ENCODE assay signal across 1 cellular context in the genomic region with DNA sequence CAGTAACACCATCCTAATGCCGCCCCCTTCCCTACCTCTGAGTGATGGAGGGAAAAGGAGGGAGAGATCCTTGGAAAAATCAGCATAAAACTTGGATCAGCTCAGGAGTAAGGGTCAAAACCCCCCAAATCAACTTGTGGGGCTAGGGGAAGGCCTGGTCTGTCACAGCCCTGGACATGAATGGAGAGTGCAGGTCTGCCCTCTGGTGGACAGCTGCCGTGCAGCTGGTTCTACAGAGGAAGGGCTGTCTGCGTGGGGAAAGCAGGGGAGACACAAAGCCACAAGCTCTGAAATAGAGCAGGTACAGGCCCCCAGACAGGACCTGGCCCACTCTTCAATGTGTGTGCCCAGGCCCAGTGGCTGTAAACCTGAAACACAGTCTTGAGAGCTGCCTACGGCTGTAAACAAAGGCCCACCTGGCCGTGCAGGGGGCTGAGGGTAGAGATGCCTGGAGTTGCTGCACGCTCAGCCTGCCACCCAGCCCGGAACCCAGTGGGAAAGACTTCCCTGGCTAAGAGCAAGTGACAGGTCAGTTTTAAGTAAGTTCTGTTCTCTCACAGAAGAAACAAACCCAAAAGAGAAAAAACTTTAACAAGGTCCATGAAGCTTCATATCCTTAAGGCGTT.
TF ChIP-seq lines count a peak whose summit lies in the region.

No MANE protein-coding gene starts in this region.

TF ChIP-seq in HepG2, 621 proteins besides CTCF, POLR2A, EP300 and RAD21 (continued from another document and continues in another):
- TF ChIP-seq MXI1 (IDR thresholded peaks at IDR 0.05; ENCODE audit: borderline replicate concordance, low read depth, low read length) (no peak), KDM2A (CRISPR knock-in tag; IDR thresholded peaks at IDR 0.05; ENCODE audit: borderline replicate concordance, low read depth) (0 out of 2 replicates have a peak, but pooled peaks have one; percentile 20), SIX1 (CRISPR knock-in tag; IDR thresholded peaks at IDR 0.05; ENCODE audit: borderline replicate concordance) (no peak), ZMYM2 (CRISPR knock-in tag; IDR thresholded peaks at IDR 0.05) (no peak), ATM (IDR thresholded peaks at IDR 0.05; ENCODE audit: borderline replicate concordance) (no peak), ZSCAN25 (CRISPR knock-in tag; IDR thresholded peaks at IDR 0.05) (no peak), KDM4B (CRISPR knock-in tag; IDR thresholded peaks at IDR 0.05) (no peak), SRF (IDR thresholded peaks at IDR 0.05; ENCODE audit: low read depth, low read length) (no peak), ZNF569 (CRISPR knock-in tag; IDR thresholded peaks at IDR 0.05; ENCODE audit: borderline replicate concordance) (no peak), ZNF331 (CRISPR knock-in tag; IDR thresholded peaks at IDR 0.05) (0 out of 2 replicates have a peak, but pooled peaks have one; percentile 31), ZNF432 (CRISPR knock-in tag; IDR thresholded peaks at IDR 0.05; ENCODE audit: borderline replicate concordance) (no peak), NCOA1 (CRISPR knock-in tag; IDR thresholded peaks at IDR 0.05) (no peak), ZNF709 (CRISPR knock-in tag; IDR thresholded peaks at IDR 0.05) (0 out of 2 replicates have a peak, but pooled peaks have one; percentile 38), XRCC5 (optimal IDR thresholded peaks at IDR 0.05; ENCODE audit: low read length) (peak; percentile 86), DR1 (CRISPR knock-in tag; IDR thresholded peaks at IDR 0.05) (no peak), HDAC1 (CRISPR knock-in tag; IDR thresholded peaks at IDR 0.05) (no peak), ZNF205 (CRISPR knock-in tag; IDR thresholded peaks at IDR 0.05) (no peak), ZNF75D (CRISPR knock-in tag; IDR thresholded peaks at IDR 0.05; ENCODE audit: borderline replicate concordance) (no peak), ZBTB1 (CRISPR knock-in tag; IDR thresholded peaks at IDR 0.05; ENCODE audit: borderline replicate concordance) (no peak), ZFP41 (CRISPR knock-in tag; IDR thresholded peaks at IDR 0.05; ENCODE audit: borderline replicate concordance) (no peak), ZNF3 (CRISPR knock-in tag; IDR thresholded peaks at IDR 0.05) (no peak), NCOA5 (CRISPR knock-in tag; IDR thresholded peaks at IDR 0.05) (no peak), KMT2B (CRISPR knock-in tag; IDR thresholded peaks at IDR 0.05) (no peak), ZNF589 (CRISPR knock-in tag; conservative IDR thresholded peaks at IDR 0.05) (no peak), ZNF232 (CRISPR knock-in tag; IDR thresholded peaks at IDR 0.05; ENCODE audit: borderline replicate concordance) (no peak), AGO2 (optimal IDR thresholded peaks at IDR 0.05; ENCODE audit: low read depth, low read length) (peak; percentile 30), JUNB (CRISPR knock-in tag; IDR thresholded peaks at IDR 0.05; ENCODE audit: borderline replicate concordance) (no peak), ZFAT (CRISPR knock-in tag; conservative IDR thresholded peaks at IDR 0.05) (no peak), SMARCE1 (IDR thresholded peaks at IDR 0.05; ENCODE audit: borderline replicate concordance) (no peak), ZFP90 (CRISPR knock-in tag; IDR thresholded peaks at IDR 0.05; ENCODE audit: borderline replicate concordance) (0 out of 2 replicates have a peak, but pooled peaks have one; percentile 1), TARDBP (CRISPR knock-in tag; IDR thresholded peaks at IDR 0.05) (0 out of 2 replicates have a peak, but pooled peaks have one; percentile 5), ISX (CRISPR knock-in tag; conservative IDR thresholded peaks at IDR 0.05) (no peak), ZNF570 (CRISPR knock-in tag; IDR thresholded peaks at IDR 0.05; ENCODE audit: borderline replicate concordance) (no peak), MATR3 (CRISPR knock-in tag; IDR thresholded peaks at IDR 0.05) (no peak), NFKB2 (CRISPR knock-in tag; IDR thresholded peaks at IDR 0.05; ENCODE audit: borderline replicate concordance) (no peak), MAFG (CRISPR knock-in tag; IDR thresholded peaks at IDR 0.05) (no peak)
- TF ChIP-seq, protein P1, sequence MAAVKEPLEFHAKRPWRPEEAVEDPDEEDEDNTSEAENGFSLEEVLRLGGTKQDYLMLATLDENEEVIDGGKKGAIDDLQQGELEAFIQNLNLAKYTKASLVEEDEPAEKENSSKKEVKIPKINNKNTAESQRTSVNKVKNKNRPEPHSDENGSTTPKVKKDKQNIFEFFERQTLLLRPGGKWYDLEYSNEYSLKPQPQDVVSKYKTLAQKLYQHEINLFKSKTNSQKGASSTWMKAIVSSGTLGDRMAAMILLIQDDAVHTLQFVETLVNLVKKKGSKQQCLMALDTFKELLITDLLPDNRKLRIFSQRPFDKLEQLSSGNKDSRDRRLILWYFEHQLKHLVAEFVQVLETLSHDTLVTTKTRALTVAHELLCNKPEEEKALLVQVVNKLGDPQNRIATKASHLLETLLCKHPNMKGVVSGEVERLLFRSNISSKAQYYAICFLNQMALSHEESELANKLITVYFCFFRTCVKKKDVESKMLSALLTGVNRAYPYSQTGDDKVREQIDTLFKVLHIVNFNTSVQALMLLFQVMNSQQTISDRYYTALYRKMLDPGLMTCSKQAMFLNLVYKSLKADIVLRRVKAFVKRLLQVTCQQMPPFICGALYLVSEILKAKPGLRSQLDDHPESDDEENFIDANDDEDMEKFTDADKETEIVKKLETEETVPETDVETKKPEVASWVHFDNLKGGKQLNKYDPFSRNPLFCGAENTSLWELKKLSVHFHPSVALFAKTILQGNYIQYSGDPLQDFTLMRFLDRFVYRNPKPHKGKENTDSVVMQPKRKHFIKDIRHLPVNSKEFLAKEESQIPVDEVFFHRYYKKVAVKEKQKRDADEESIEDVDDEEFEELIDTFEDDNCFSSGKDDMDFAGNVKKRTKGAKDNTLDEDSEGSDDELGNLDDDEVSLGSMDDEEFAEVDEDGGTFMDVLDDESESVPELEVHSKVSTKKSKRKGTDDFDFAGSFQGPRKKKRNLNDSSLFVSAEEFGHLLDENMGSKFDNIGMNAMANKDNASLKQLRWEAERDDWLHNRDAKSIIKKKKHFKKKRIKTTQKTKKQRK (IDR thresholded peaks at IDR 0.05; ENCODE audit: low read length): no peak
- TF ChIP-seq, protein P2, sequence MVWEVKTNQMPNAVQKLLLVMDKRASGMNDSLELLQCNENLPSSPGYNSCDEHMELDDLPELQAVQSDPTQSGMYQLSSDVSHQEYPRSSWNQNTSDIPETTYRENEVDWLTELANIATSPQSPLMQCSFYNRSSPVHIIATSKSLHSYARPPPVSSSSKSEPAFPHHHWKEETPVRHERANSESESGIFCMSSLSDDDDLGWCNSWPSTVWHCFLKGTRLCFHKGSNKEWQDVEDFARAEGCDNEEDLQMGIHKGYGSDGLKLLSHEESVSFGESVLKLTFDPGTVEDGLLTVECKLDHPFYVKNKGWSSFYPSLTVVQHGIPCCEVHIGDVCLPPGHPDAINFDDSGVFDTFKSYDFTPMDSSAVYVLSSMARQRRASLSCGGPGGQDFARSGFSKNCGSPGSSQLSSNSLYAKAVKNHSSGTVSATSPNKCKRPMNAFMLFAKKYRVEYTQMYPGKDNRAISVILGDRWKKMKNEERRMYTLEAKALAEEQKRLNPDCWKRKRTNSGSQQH (CRISPR knock-in tag; IDR thresholded peaks at IDR 0.05; ENCODE audit: low read depth): no peak
- TF ChIP-seq, protein P3, sequence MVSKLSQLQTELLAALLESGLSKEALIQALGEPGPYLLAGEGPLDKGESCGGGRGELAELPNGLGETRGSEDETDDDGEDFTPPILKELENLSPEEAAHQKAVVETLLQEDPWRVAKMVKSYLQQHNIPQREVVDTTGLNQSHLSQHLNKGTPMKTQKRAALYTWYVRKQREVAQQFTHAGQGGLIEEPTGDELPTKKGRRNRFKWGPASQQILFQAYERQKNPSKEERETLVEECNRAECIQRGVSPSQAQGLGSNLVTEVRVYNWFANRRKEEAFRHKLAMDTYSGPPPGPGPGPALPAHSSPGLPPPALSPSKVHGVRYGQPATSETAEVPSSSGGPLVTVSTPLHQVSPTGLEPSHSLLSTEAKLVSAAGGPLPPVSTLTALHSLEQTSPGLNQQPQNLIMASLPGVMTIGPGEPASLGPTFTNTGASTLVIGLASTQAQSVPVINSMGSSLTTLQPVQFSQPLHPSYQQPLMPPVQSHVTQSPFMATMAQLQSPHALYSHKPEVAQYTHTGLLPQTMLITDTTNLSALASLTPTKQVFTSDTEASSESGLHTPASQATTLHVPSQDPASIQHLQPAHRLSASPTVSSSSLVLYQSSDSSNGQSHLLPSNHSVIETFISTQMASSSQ (IDR thresholded peaks at IDR 0.05; ENCODE audit: low read depth): no peak
- TF ChIP-seq, protein P3 (CRISPR knock-in tag; IDR thresholded peaks at IDR 0.05; ENCODE audit: borderline replicate concordance): no peak
- TF ChIP-seq, protein P4, sequence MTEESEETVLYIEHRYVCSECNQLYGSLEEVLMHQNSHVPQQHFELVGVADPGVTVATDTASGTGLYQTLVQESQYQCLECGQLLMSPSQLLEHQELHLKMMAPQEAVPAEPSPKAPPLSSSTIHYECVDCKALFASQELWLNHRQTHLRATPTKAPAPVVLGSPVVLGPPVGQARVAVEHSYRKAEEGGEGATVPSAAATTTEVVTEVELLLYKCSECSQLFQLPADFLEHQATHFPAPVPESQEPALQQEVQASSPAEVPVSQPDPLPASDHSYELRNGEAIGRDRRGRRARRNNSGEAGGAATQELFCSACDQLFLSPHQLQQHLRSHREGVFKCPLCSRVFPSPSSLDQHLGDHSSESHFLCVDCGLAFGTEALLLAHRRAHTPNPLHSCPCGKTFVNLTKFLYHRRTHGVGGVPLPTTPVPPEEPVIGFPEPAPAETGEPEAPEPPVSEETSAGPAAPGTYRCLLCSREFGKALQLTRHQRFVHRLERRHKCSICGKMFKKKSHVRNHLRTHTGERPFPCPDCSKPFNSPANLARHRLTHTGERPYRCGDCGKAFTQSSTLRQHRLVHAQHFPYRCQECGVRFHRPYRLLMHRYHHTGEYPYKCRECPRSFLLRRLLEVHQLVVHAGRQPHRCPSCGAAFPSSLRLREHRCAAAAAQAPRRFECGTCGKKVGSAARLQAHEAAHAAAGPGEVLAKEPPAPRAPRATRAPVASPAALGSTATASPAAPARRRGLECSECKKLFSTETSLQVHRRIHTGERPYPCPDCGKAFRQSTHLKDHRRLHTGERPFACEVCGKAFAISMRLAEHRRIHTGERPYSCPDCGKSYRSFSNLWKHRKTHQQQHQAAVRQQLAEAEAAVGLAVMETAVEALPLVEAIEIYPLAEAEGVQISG (CRISPR knock-in tag; IDR thresholded peaks at IDR 0.05): no peak
- TF ChIP-seq, protein P5, sequence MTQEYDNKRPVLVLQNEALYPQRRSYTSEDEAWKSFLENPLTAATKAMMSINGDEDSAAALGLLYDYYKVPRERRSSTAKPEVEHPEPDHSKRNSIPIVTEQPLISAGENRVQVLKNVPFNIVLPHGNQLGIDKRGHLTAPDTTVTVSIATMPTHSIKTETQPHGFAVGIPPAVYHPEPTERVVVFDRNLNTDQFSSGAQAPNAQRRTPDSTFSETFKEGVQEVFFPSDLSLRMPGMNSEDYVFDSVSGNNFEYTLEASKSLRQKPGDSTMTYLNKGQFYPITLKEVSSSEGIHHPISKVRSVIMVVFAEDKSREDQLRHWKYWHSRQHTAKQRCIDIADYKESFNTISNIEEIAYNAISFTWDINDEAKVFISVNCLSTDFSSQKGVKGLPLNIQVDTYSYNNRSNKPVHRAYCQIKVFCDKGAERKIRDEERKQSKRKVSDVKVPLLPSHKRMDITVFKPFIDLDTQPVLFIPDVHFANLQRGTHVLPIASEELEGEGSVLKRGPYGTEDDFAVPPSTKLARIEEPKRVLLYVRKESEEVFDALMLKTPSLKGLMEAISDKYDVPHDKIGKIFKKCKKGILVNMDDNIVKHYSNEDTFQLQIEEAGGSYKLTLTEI (CRISPR knock-in tag; conservative IDR thresholded peaks at IDR 0.05): no peak
- TF ChIP-seq, protein P6, sequence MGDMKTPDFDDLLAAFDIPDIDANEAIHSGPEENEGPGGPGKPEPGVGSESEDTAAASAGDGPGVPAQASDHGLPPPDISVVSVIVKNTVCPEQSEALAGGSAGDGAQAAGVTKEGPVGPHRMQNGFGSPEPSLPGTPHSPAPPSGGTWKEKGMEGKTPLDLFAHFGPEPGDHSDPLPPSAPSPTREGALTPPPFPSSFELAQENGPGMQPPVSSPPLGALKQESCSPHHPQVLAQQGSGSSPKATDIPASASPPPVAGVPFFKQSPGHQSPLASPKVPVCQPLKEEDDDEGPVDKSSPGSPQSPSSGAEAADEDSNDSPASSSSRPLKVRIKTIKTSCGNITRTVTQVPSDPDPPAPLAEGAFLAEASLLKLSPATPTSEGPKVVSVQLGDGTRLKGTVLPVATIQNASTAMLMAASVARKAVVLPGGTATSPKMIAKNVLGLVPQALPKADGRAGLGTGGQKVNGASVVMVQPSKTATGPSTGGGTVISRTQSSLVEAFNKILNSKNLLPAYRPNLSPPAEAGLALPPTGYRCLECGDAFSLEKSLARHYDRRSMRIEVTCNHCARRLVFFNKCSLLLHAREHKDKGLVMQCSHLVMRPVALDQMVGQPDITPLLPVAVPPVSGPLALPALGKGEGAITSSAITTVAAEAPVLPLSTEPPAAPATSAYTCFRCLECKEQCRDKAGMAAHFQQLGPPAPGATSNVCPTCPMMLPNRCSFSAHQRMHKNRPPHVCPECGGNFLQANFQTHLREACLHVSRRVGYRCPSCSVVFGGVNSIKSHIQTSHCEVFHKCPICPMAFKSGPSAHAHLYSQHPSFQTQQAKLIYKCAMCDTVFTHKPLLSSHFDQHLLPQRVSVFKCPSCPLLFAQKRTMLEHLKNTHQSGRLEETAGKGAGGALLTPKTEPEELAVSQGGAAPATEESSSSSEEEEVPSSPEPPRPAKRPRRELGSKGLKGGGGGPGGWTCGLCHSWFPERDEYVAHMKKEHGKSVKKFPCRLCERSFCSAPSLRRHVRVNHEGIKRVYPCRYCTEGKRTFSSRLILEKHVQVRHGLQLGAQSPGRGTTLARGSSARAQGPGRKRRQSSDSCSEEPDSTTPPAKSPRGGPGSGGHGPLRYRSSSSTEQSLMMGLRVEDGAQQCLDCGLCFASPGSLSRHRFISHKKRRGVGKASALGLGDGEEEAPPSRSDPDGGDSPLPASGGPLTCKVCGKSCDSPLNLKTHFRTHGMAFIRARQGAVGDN (CRISPR knock-in tag; IDR thresholded peaks at IDR 0.05): 0 out of 2 replicates have a peak, but pooled peaks have one; percentile 3
